17 cellular contexts compared by ENCODE assay signal in genomic region chr7:70659263-70659662, GRCh38.
A peak's percentile ranks its signal among the peaks of the same experiment; 100 is the strongest.
DNase-seq lines count a peak whose midpoint lies in the region; ATAC-seq and TF ChIP-seq lines count a peak whose summit lies in the region.
"Had no signal": no experiment of that assay in that cellular context is flagged by ENCODE, and none has a peak within 500 bp of the region (broad histone marks: within the 10 kb centered on the region; RNA-seq: fewer than 3 reads in every experiment).

No MANE protein-coding gene starts in this region.

- H3K27ac ChIP-seq in tibial artery: no peak overlapping the region

- H3K4me3 Mint-ChIP-seq in activated CD4-positive, alpha-beta T cell treated with anti-CD3 and anti-CD28 coated beads, Interleukin-2, amount 10 ng/mL, durations not matched to agents 24 days and 14 days: no peak overlapping the region
- peak overlapping the region in 1 of 3 donors; percentile 64 for H3K4me3 Mint-ChIP-seq in T-cell
- peak overlapping the region; percentile 5 for H3K4me3 Mint-ChIP-seq in stimulated activated effector memory CD8-positive, alpha-beta T cell treated with anti-CD3 and anti-CD28 coated beads, Interleukin-12 subunit alpha, Interleukin-12 subunit beta, amount 100 ng/mL, for 72 hours
- H3K4me3 Mint-ChIP-seq: GM23338 had no signal

- no peak overlapping the region for H3K4me3 ChIP-seq in epithelial cell of esophagus (ENCODE audit: low read length)
- H3K4me3 ChIP-seq in tibial artery: no peak overlapping the region
- H3K4me3 ChIP-seq: GM23338 had no signal

- H3K36me3 ChIP-seq in tibial artery: no peaks in the 10 kb centered on the region

- POLR2A ChIA-PET in T-cell (lab: Charles Lee): interaction anchor here in 1 of 2 donors (1.5 kb wide), 1 partner anchor 11 kb away, joined by 6 read pairs; no protein-coding TSS in a partner anchor

- TF ChIP-seq CTCF in epithelial cell of esophagus (IDR thresholded peaks at IDR 0.05; ENCODE audit: insufficient read depth, low read depth, low read length, missing control alignments) (no peak), tibial artery (IDR thresholded peaks at IDR 0.05) (no peak)

- H3K4me1 Mint-ChIP-seq in activated CD4-positive, alpha-beta T cell treated with anti-CD3 and anti-CD28 coated beads, Interleukin-2, amount 10 ng/mL, durations not matched to agents 24 days and 14 days: peaks cover 14% of the 10 kb centered on the region
- H3K4me1 Mint-ChIP-seq in T-cell: peaks cover 21 to 37% (median 32%) of the 10 kb centered on the region in 3 donors
- peaks cover 33% of the 10 kb centered on the region for H3K4me1 Mint-ChIP-seq in stimulated activated effector memory CD8-positive, alpha-beta T cell treated with anti-CD3 and anti-CD28 coated beads, Interleukin-12 subunit alpha, Interleukin-12 subunit beta, amount 100 ng/mL, for 72 hours

- H3K36me3 Mint-ChIP-seq in activated CD4-positive, alpha-beta T cell treated with anti-CD3 and anti-CD28 coated beads, Interleukin-2, amount 10 ng/mL, durations not matched to agents 24 days and 14 days (ENCODE audit: low read depth): no peaks in the 10 kb centered on the region
- no peaks in the 10 kb centered on the region for H3K36me3 Mint-ChIP-seq in T-cell
- no peaks in the 10 kb centered on the region for H3K36me3 Mint-ChIP-seq in stimulated activated effector memory CD8-positive, alpha-beta T cell treated with anti-CD3 and anti-CD28 coated beads, Interleukin-12 subunit alpha, Interleukin-12 subunit beta, amount 100 ng/mL, for 72 hours

- H3K27me3 Mint-ChIP-seq in activated CD4-positive, alpha-beta T cell treated with anti-CD3 and anti-CD28 coated beads, Interleukin-2, amount 10 ng/mL, durations not matched to agents 24 days and 14 days: no peaks in the 10 kb centered on the region
- H3K27me3 Mint-ChIP-seq in T-cell: peaks cover 0 to 2% of the 10 kb centered on the region in 2 donors

- DNase-seq in activated CD4-positive, alpha-beta T cell treated with anti-CD3 and anti-CD28 coated beads, Interleukin-2, amount 10 ng/mL, durations not matched to agents 24 days and 14 days: no peak
- DNase-seq in activated CD4-positive, alpha-beta T cell treated with anti-CD3 and anti-CD28 coated beads, Interleukin-2, amount 50 U/mL, for 1 hour: no peak
- DNase-seq in T-cell (peak in 5 of 34 experiments; percentile 12 to 31 (median 20)), epithelial cell of esophagus (ENCODE audit: low read depth) (peak; percentile 17), posterior vena cava (ENCODE audit: low spot score) (no peak), tibial artery (no peak), NCI-H226 (no peak)
- no peak for DNase-seq in stimulated activated effector memory CD8-positive, alpha-beta T cell treated with anti-CD3 and anti-CD28 coated beads, Interleukin-12 subunit alpha, Interleukin-12 subunit beta, amount 100 ng/mL, for 72 hours (ENCODE audit: low spot score in 2 of 2)
- DNase-seq: C1 segment of cervical spinal cord; DMS53; NCI-H146; NCI-H2081 treated with DMSO at 0.1 percent for 48 hours; NCI-H69; NK-92 treated with Interleukin-12 subunit alpha and Interleukin-12 subunit beta, amount 100 ng/mL, for 24 hours; OCI-M1; RPMI8226 had no signal

- intact Hi-C loops in activated CD4-positive, alpha-beta T cell treated with anti-CD3 and anti-CD28 coated beads, Interleukin-2, amount 10 ng/mL, durations not matched to agents 24 days and 14 days (cut with micrococcal nuclease): no loop called here
- intact Hi-C loops in posterior vena cava (cut with DNase I) (no loop called here), tibial artery (cut with DNase I; ENCODE audit: low total_unique reads) (no loop called here)

- H3K27me3 ChIP-seq in tibial artery: no peaks in the 10 kb centered on the region

- peak in 1 of 4 experiments; percentile 49 for ATAC-seq in T-cell (replicated peaks in 1 of 4)
- peak; percentile 75 for ATAC-seq in stimulated activated effector memory CD8-positive, alpha-beta T cell treated with anti-CD3 and anti-CD28 coated beads, Interleukin-12 subunit alpha, Interleukin-12 subunit beta, amount 100 ng/mL, for 72 hours
- ATAC-seq: GM23338 had no signal

- peaks cover 0 to 10% (median 5%) of the 10 kb centered on the region in 4 donors for H3K4me1 ChIP-seq in tibial artery

- H3K9me3 Mint-ChIP-seq in activated CD4-positive, alpha-beta T cell treated with anti-CD3 and anti-CD28 coated beads, Interleukin-2, amount 10 ng/mL, durations not matched to agents 24 days and 14 days: peaks cover 5% of the 10 kb centered on the region
- H3K9me3 Mint-ChIP-seq in T-cell: peaks cover 0 to 3% (median 0%) of the 10 kb centered on the region in 3 donors
- H3K9me3 Mint-ChIP-seq in stimulated activated effector memory CD8-positive, alpha-beta T cell treated with anti-CD3 and anti-CD28 coated beads, Interleukin-12 subunit alpha, Interleukin-12 subunit beta, amount 100 ng/mL, for 72 hours: no peaks in the 10 kb centered on the region
- H3K9me3 Mint-ChIP-seq: GM23338 had no signal

- H3K9me3 ChIP-seq in tibial artery: no peaks in the 10 kb centered on the region

- peak overlapping the region; percentile 29 for H3K27ac Mint-ChIP-seq in activated CD4-positive, alpha-beta T cell treated with anti-CD3 and anti-CD28 coated beads, Interleukin-2, amount 10 ng/mL, durations not matched to agents 24 days and 14 days
- peak overlapping the region; percentile 47 to 57 for H3K27ac Mint-ChIP-seq in T-cell
- H3K27ac Mint-ChIP-seq in stimulated activated effector memory CD8-positive, alpha-beta T cell treated with anti-CD3 and anti-CD28 coated beads, Interleukin-12 subunit alpha, Interleukin-12 subunit beta, amount 100 ng/mL, for 72 hours: no peak overlapping the region
- H3K27ac Mint-ChIP-seq: GM23338 had no signal

- CTCF ChIA-PET in T-cell (lab: Charles Lee): no interaction called here
